Comparison of ENCODE assay signal across 8 cellular contexts in the genomic region with DNA sequence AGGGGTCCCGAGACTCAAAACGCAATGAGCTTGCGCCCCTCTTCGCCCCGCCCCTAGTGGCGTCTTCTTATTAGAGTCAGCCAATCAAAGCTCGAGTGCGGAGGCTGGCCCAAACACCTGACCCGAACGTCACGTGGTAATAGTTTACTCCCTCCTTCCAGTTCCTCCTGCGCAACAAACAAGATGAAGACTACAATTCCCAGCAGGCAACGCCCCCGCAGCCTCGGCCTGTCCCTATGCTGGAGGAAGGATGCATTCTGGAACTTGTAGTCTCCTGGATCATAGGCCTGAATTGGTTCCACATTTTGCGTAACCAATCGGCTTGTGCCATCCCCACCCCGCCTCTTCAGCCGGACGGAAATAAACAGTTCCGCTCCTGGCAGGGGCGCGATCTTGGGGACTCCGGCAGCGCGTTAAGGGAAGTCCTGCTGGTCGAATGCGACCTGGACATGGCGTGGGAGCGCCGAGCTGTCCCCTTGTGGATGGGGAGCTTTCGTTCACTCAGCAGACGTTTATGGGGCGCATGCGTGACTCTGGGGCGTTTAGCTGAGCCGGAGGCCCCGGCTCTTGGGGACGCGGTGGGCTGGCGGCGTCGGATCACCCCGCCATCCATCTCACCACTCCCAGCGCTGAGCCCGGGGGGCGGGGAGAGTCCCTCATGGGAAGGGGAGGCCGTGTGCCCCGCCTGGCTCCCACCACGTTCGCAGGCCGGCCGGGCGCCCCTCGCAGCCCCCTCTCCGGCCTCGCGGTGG. TPM values are rescaled to one million over a fixed set of nuclear protein-coding genes. Genes with fewer than 3 reads are reported as not detected.
A peak's percentile ranks its signal among the peaks of the same experiment; 100 is the strongest.
DNase-seq lines count a peak whose midpoint lies in the region; ATAC-seq, FAIRE-seq and TF ChIP-seq lines count a peak whose summit lies in the region.

A gene (minus strand): TSS at position 26 of the 752 bp plus-strand sequence. CDS start 38 bp downstream, outside the sequence.

- H3K27me3 ChIP-seq in WERI-Rb-1 (ENCODE audit: insufficient read depth, low read depth, severe bottlenecking) (no peaks in the 10 kb centered on the region), mammary epithelial cell (ENCODE audit: insufficient read depth, low read length) (no peaks in the 10 kb centered on the region), small intestine (ENCODE audit: control insufficient read depth in 2 of 2, insufficient read depth in 2 of 2, low read length in 2 of 2) (no peaks in the 10 kb centered on the region)

- peaks cover 22% of the 10 kb centered on the region for H3K36me3 ChIP-seq in WERI-Rb-1
- peaks cover 3% of the 10 kb centered on the region for H3K36me3 ChIP-seq in mammary epithelial cell (ENCODE audit: insufficient read depth, low read length)
- peaks cover 0 to 5% of the 10 kb centered on the region in 2 donors for H3K36me3 ChIP-seq in small intestine (ENCODE audit: control insufficient read depth in 2 of 2, insufficient read depth in 2 of 2, low read length in 2 of 2)

- peaks cover 26% of the 10 kb centered on the region for H3K4me1 ChIP-seq in mammary epithelial cell (ENCODE audit: insufficient read depth, low read length)
- peaks cover 0 to 6% of the 10 kb centered on the region in 2 donors for H3K4me1 ChIP-seq in small intestine (ENCODE audit: control insufficient read depth in 2 of 2, insufficient read depth in 1 of 2, low read depth in 1 of 2, low read length in 1 of 2)

- CTCF ChIA-PET in mammary epithelial cell (lab: Charles Lee; ENCODE audit: low non-redundant PET): interaction anchor here (0.6 to 1.1 kb wide), 4 partner anchors 17 to 515 kb away, joined by 3 to 16 read pairs (median 4); no protein-coding TSS in a partner anchor

- DNase-seq in AG08396 (ENCODE audit: low spot score) (peak; percentile 99), NCI-H2227 (lab: John Stamatoyannopoulos, UW; ENCODE audit: unreplicated experiment) (peak; percentile 100), WERI-Rb-1 (peak; percentile 100), mammary epithelial cell (peak; percentile 100), iPS-NIHi11 (ENCODE audit: low spot score) (peak; percentile 98), small intestine (peak; percentile 100)

- H3K9ac ChIP-seq in mammary epithelial cell (ENCODE audit: insufficient read depth, low read length): peak within 1 kb of the TSS; percentile 73

- in situ Hi-C loops in mammary epithelial cell (cut with MboI; ENCODE audit: low sequenced_read_pairs in 2 of 2): no loop called here

- peak within 1 kb of the TSS; percentile 93 for H3K4me2 ChIP-seq in mammary epithelial cell (ENCODE audit: insufficient read depth, low read depth, low read length)

- no peaks in the 10 kb centered on the region for H3K9me3 ChIP-seq in WERI-Rb-1 (ENCODE audit: severe bottlenecking)
- H3K9me3 ChIP-seq in mammary epithelial cell (replicated peaks; ENCODE audit: insufficient read depth, low read length): no peaks in the 10 kb centered on the region
- no peaks in the 10 kb centered on the region for H3K9me3 ChIP-seq in small intestine (ENCODE audit: control insufficient read depth, low read depth)

- H3K27ac ChIP-seq in WERI-Rb-1 (peak within 1 kb of the TSS; percentile 83), mammary epithelial cell (ENCODE audit: insufficient read depth, low read depth, low read length) (peak within 1 kb of the TSS; percentile 81), small intestine (ENCODE audit: low read depth in 1 of 2, low read length in 1 of 2) (peak within 1 kb of the TSS; percentile 96 to 97)

- H3K4me3 ChIP-seq in WERI-Rb-1 (ENCODE audit: low read depth, low read length) (peak within 1 kb of the TSS; percentile 89), mammary epithelial cell (replicated peaks in 1 of 3; ENCODE audit: insufficient read depth in 1 of 3, low read depth in 2 of 3, low read length in 3 of 3) (peak within 1 kb of the TSS; percentile 66 to 90 (median 84)), small intestine (ENCODE audit: low read depth in 1 of 2, low read length in 2 of 2) (peak within 1 kb of the TSS; percentile 65 to 95)

- H3K79me2 ChIP-seq in mammary epithelial cell (ENCODE audit: insufficient read depth, low read length): peaks cover 24% of the 10 kb centered on the region

- WGBS in mammary epithelial cell (ENCODE audit: low coverage, missing lambda C conversion rate): 1% methylated on average over 47 of the region's 58 CpGs
- WGBS in small intestine, 3 donors: 0% methylated on average over 54 to 58 of the region's 58 CpGs

- FAIRE-seq in small intestine (lab: Jason Lieb, UNC): peak; percentile 26

- H2AFZ ChIP-seq in mammary epithelial cell (ENCODE audit: low read depth, low read length): peak within 1 kb of the TSS; percentile 91

- TF ChIP-seq CTCF in WERI-Rb-1 (IDR thresholded peaks at IDR 0.05; ENCODE audit: low read depth, low read length) (peak; percentile 46), mammary epithelial cell (conservative IDR thresholded peaks at IDR 0.05 in 1 of 2, IDR thresholded peaks at IDR 0.05 in 1 of 2; ENCODE audit: extremely low read depth in 1 of 2, insufficient read depth in 1 of 2, low read depth in 1 of 2, low read length in 2 of 2) (peak in 1 of 2 donors; percentile 29)

- ATAC-seq in GM18907 (IDR thresholded peaks at IDR 0.05; ENCODE audit: unreplicated experiment) (peak; percentile 86), HG03159 (IDR thresholded peaks at IDR 0.05; ENCODE audit: unreplicated experiment) (peak; percentile 86)

- no TSS peak for BruUV-seq in mammary epithelial cell (replicated peaks; lab: Mats Ljungman, UMichigan)

- intact Hi-C loops in mammary epithelial cell (cut with micrococcal nuclease): loop anchor here (1.0 to 5.0 kb wide), 4 partner anchors 14 to 152 kb away; a partner anchor contains a TSS

- dilution Hi-C loops in mammary epithelial cell (cut with HindIII; ENCODE audit: low sequenced_read_pairs): no loop called here

- H4K20me1 ChIP-seq in mammary epithelial cell (ENCODE audit: insufficient read depth, low read length): no peaks in the 10 kb centered on the region

RNA-seq across cellular contexts. Expression of the gene that starts here (rescaled TPM):
- 10 to 100 TPM; 50.2 to 88.0 TPM for total RNA-seq in mammary epithelial cell
- 42.7 TPM for polyA plus RNA-seq in mammary epithelial cell
- 117 TPM for polyA minus RNA-seq in mammary epithelial cell
- polyA plus RNA-seq in small intestine: 100 to 1,000 TPM in 1 of 3 donors, 10 to 100 TPM in 2; 68.4 to 121 (median 82.7) TPM

Comparison
In these comparisons a context has a peak if more than half of its experiments do, and no peak if none do; other contexts are left out.
1. Peak in every context shown above with its lines: DNase-seq, ATAC-seq, H3K4me3 ChIP-seq and H3K27ac ChIP-seq.